8 cellular contexts compared by ENCODE assay signal in genomic region chrX:120559799-120560198, GRCh38. TPM values are rescaled to one million over a fixed set of nuclear protein-coding genes. Genes with fewer than 3 reads are reported as not detected.
DNase-seq lines count a peak whose midpoint lies in the region; ATAC-seq, FAIRE-seq and TF ChIP-seq lines count a peak whose summit lies in the region.

No MANE protein-coding gene starts in this region.

- H3K4me2 ChIP-seq in KMS-11: peak overlapping the region; percentile 62

- TF ChIP-seq CTCF in KMS-11 (conservative IDR thresholded peaks at IDR 0.05; ENCODE audit: low read depth, low read length): no peak

- H3K27ac ChIP-seq in KMS-11 (peak overlapping the region; percentile 96), temporal lobe (ENCODE audit: low read depth, low read length) (peak overlapping the region; percentile 94)

- H3K36me3 ChIP-seq in KMS-11 (ENCODE audit: insufficient read depth): no peaks in the 10 kb centered on the region

- H3K9me3 Mint-ChIP-seq in activated naive CD4-positive, alpha-beta T cell treated with anti-CD3 and anti-CD28 coated beads, Interleukin-2, amount 50 U/mL, for 72 hours: no peaks in the 10 kb centered on the region

- H4K20me1 ChIP-seq in KMS-11 (ENCODE audit: insufficient read depth): no peaks in the 10 kb centered on the region

- H3K27me3 ChIP-seq in KMS-11 (ENCODE audit: insufficient read depth, low read depth): no peaks in the 10 kb centered on the region

- H3K4me3 ChIP-seq in KMS-11 (IDR thresholded peaks at IDR 0.05; ENCODE audit: insufficient read depth, low read depth, low read length): no peak overlapping the region

- peaks cover 27% of the 10 kb centered on the region; the same call in 1 of the 2 replicates for H3K79me2 ChIP-seq in KMS-11 (ENCODE audit: insufficient read depth, low read depth)

- peak overlapping the region; percentile 48; the same call in 1 of the 2 replicates for H2AFZ ChIP-seq in KMS-11 (ENCODE audit: low read depth)

- DNase-seq in DMS53 treated with DMSO at 0.1 percent for 48 hours (lab: John Stamatoyannopoulos, UW; ENCODE audit: unreplicated experiment): peak; percentile 23
- DNase-seq in activated naive CD4-positive, alpha-beta T cell treated with anti-CD3 and anti-CD28 coated beads, Interleukin-2, amount 50 U/mL, for 72 hours (ENCODE audit: low spot score in 2 of 2): no peak
- no peak for DNase-seq in effector CD4-positive, alpha-beta T cell
- no peak for DNase-seq in stimulated activated CD4-positive, alpha-beta T cell treated with anti-CD3 and anti-CD28 coated beads, Interleukin-1b, Interleukin-23, amount 100 ng/mL, for 48 hours

- H3K27ac Mint-ChIP-seq in activated naive CD4-positive, alpha-beta T cell treated with anti-CD3 and anti-CD28 coated beads, Interleukin-2, amount 50 U/mL, for 72 hours: peak overlapping the region; percentile 89 to 98

- FAIRE-seq in islet of Langerhans (lab: Jason Lieb, UNC): peak; percentile 5

- H3K4me1 ChIP-seq in KMS-11 (ENCODE audit: low read depth, poor library complexity, severe bottlenecking): peaks cover 19% of the 10 kb centered on the region

- peak overlapping the region; percentile 96; the same call in 1 of the 2 replicates for H3K9ac ChIP-seq in KMS-11

- H3K36me3 Mint-ChIP-seq in activated naive CD4-positive, alpha-beta T cell treated with anti-CD3 and anti-CD28 coated beads, Interleukin-2, amount 50 U/mL, for 72 hours: peaks cover 7 to 14% of the 10 kb centered on the region in 2 donors

- ATAC-seq in activated naive CD4-positive, alpha-beta T cell treated with anti-CD3 and anti-CD28 coated beads, Interleukin-2, amount 50 U/mL, for 72 hours: no peak
- no peak for ATAC-seq in HG02588 (IDR thresholded peaks at IDR 0.05; ENCODE audit: unreplicated experiment)

RNA-seq across cellular contexts. Expression of gene CUL4B, which starts 1.0 kb away (rescaled TPM):
- 10 to 100 TPM; 59.4 to 60.6 TPM for total RNA-seq in activated naive CD4-positive, alpha-beta T cell treated with anti-CD3 and anti-CD28 coated beads, Interleukin-2, amount 50 U/mL, for 72 hours
- total RNA-seq in temporal lobe: 47.9 TPM

RNA-seq across cellular contexts. Expression of gene MCTS1, which starts 44.1 kb away (rescaled TPM):
- 10 to 100 TPM; 56.9 to 71.7 TPM for total RNA-seq in activated naive CD4-positive, alpha-beta T cell treated with anti-CD3 and anti-CD28 coated beads, Interleukin-2, amount 50 U/mL, for 72 hours
- 31.7 TPM for total RNA-seq in temporal lobe
